In the genomic region with DNA sequence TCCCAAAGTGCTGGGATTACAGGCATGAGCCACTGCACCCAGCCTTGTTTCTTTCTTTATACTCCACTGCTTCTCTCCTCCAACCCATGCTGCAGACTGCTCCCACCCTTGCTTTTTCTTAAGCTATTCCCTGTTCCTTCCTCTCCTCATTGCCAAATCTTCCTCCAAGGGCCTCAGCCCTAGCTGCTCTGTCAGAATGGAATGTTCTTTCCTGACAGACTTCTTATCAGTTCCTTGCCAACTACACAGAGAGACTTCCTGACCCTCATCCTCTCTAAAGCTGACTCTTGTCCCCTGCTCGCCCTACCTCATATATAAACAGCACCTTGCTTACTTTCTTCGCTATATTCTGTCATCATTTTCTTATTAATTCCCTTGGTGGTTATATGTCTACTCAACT, we compare ENCODE assay signal across 16 cellular contexts.
"Had no signal": no experiment of that assay in that cellular context is flagged by ENCODE, and none has a peak within 500 bp of the region (broad histone marks: within the 10 kb centered on the region; RNA-seq: fewer than 3 reads in every experiment).

No MANE protein-coding gene starts in this region.

- H3K4me1 ChIP-seq: vagina had no signal

- H3K36me3 ChIP-seq: vagina had no signal

- H3K4me3 Mint-ChIP-seq: activated CD8-positive, alpha-beta memory T cell treated with anti-CD3 and anti-CD28 coated beads, Interleukin-2, amount 10 ng/mL, durations not matched to agents 7 days and 5 days; activated naive CD4-positive, alpha-beta T cell treated with anti-CD3 and anti-CD28 coated beads, Interleukin-2, amount 10 ng/mL, durations not matched to agents 7 days and 5 days; nephron progenitor cell; stimulated activated effector memory CD8-positive, alpha-beta T cell treated with anti-CD3 and anti-CD28 coated beads, Interleukin-12 subunit alpha, Interleukin-12 subunit beta, amount 100 ng/mL, for 72 hours had no signal

- DNase-seq: activated CD4-positive, alpha-beta T cell treated with anti-CD3 and anti-CD28 coated beads, Interleukin-2, amount 50 U/mL, for 48 hours; activated CD4-positive, CD25-positive, alpha-beta regulatory T cell treated with anti-CD3 and anti-CD28 coated beads, Interleukin-2, amount 50 U/mL, for 72 hours; activated CD8-positive, alpha-beta memory T cell treated with anti-CD3 and anti-CD28 coated beads, Interleukin-2, amount 10 ng/mL, durations not matched to agents 7 days and 5 days; activated naive CD4-positive, alpha-beta T cell treated with anti-CD3 and anti-CD28 coated beads, Interleukin-2, amount 10 ng/mL, durations not matched to agents 7 days and 5 days; activated T-cell treated with anti-CD3 and anti-CD28 coated beads, Interleukin-2, amount 50 U/mL, for 1 hour; caudate nucleus; effector CD4-positive, alpha-beta T cell; left cardiac atrium; mesenchymal stem cell; nephron progenitor cell; occipital lobe; T-helper 1 cell had no signal

- H3K4me1 Mint-ChIP-seq: activated CD8-positive, alpha-beta memory T cell treated with anti-CD3 and anti-CD28 coated beads, Interleukin-2, amount 10 ng/mL, durations not matched to agents 7 days and 5 days; nephron progenitor cell had no signal

- H3K9me3 ChIP-seq: vagina had no signal

- H3K27ac Mint-ChIP-seq: activated CD8-positive, alpha-beta memory T cell treated with anti-CD3 and anti-CD28 coated beads, Interleukin-2, amount 10 ng/mL, durations not matched to agents 7 days and 5 days; activated naive CD4-positive, alpha-beta T cell treated with anti-CD3 and anti-CD28 coated beads, Interleukin-2, amount 10 ng/mL, durations not matched to agents 7 days and 5 days; nephron progenitor cell; stimulated activated effector memory CD8-positive, alpha-beta T cell treated with anti-CD3 and anti-CD28 coated beads, Interleukin-12 subunit alpha, Interleukin-12 subunit beta, amount 100 ng/mL, for 72 hours had no signal

- ATAC-seq: activated CD8-positive, alpha-beta memory T cell treated with anti-CD3 and anti-CD28 coated beads, Interleukin-2, amount 10 ng/mL, durations not matched to agents 7 days and 5 days; SK-N-SH treated with all-trans-retinoic acid at 6 μM for 48 hours; stimulated activated effector memory CD8-positive, alpha-beta T cell treated with anti-CD3 and anti-CD28 coated beads, Interleukin-12 subunit alpha, Interleukin-12 subunit beta, amount 100 ng/mL, for 72 hours had no signal

- H3K36me3 Mint-ChIP-seq: activated CD8-positive, alpha-beta memory T cell treated with anti-CD3 and anti-CD28 coated beads, Interleukin-2, amount 10 ng/mL, durations not matched to agents 7 days and 5 days; activated naive CD4-positive, alpha-beta T cell treated with anti-CD3 and anti-CD28 coated beads, Interleukin-2, amount 10 ng/mL, durations not matched to agents 7 days and 5 days; stimulated activated effector memory CD8-positive, alpha-beta T cell treated with anti-CD3 and anti-CD28 coated beads, Interleukin-12 subunit alpha, Interleukin-12 subunit beta, amount 100 ng/mL, for 72 hours had no signal

- H3K4me3 ChIP-seq: coronary artery, vagina had no signal

- H3K27me3 ChIP-seq: vagina had no signal

- H3K27ac ChIP-seq: coronary artery, vagina had no signal

- H3K9me3 Mint-ChIP-seq: activated naive CD4-positive, alpha-beta T cell treated with anti-CD3 and anti-CD28 coated beads, Interleukin-2, amount 10 ng/mL, durations not matched to agents 7 days and 5 days; nephron progenitor cell; stimulated activated effector memory CD8-positive, alpha-beta T cell treated with anti-CD3 and anti-CD28 coated beads, Interleukin-12 subunit alpha, Interleukin-12 subunit beta, amount 100 ng/mL, for 72 hours had no signal
